2 cellular contexts compared by ENCODE assay signal in the genomic region with DNA sequence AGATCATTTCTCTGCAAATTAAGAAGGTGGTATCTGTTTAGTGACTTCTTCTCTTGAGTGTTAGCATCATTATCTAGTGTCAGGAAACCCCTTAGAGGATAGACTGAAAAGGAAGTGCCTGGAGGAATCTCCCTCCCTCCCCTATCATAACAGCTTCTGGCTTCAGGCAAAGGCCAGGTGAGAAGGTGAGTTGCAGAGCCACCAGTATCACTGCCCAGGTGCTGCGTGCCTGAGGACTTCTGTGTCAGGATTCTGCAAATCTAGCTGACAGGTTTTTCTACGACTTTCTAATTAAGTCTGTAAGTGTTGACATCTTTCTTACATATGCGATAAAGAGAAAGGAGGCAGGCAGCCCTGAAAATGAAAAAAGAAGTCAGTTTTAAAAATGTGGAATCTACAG.
TF ChIP-seq lines count a peak whose summit lies in the region.

No MANE protein-coding gene starts in this region.

TF ChIP-seq in GM23338, 12 proteins besides CTCF, POLR2A, EP300 and RAD21 (continued from another document):
- TF ChIP-seq, protein P1, sequence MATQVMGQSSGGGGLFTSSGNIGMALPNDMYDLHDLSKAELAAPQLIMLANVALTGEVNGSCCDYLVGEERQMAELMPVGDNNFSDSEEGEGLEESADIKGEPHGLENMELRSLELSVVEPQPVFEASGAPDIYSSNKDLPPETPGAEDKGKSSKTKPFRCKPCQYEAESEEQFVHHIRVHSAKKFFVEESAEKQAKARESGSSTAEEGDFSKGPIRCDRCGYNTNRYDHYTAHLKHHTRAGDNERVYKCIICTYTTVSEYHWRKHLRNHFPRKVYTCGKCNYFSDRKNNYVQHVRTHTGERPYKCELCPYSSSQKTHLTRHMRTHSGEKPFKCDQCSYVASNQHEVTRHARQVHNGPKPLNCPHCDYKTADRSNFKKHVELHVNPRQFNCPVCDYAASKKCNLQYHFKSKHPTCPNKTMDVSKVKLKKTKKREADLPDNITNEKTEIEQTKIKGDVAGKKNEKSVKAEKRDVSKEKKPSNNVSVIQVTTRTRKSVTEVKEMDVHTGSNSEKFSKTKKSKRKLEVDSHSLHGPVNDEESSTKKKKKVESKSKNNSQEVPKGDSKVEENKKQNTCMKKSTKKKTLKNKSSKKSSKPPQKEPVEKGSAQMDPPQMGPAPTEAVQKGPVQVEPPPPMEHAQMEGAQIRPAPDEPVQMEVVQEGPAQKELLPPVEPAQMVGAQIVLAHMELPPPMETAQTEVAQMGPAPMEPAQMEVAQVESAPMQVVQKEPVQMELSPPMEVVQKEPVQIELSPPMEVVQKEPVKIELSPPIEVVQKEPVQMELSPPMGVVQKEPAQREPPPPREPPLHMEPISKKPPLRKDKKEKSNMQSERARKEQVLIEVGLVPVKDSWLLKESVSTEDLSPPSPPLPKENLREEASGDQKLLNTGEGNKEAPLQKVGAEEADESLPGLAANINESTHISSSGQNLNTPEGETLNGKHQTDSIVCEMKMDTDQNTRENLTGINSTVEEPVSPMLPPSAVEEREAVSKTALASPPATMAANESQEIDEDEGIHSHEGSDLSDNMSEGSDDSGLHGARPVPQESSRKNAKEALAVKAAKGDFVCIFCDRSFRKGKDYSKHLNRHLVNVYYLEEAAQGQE (IDR thresholded peaks at IDR 0.05; ENCODE audit: unreplicated experiment) = no peak
- TF ChIP-seq EZH2 (IDR thresholded peaks at IDR 0.05; ENCODE audit: low read depth, unreplicated experiment) = no peak
- TF ChIP-seq STAT1 (IDR thresholded peaks at IDR 0.05; ENCODE audit: unreplicated experiment) = no peak
- no peak for TF ChIP-seq ZNF114 (CRISPR knock-in tag; IDR thresholded peaks at IDR 0.05)
- TF ChIP-seq, protein P2, sequence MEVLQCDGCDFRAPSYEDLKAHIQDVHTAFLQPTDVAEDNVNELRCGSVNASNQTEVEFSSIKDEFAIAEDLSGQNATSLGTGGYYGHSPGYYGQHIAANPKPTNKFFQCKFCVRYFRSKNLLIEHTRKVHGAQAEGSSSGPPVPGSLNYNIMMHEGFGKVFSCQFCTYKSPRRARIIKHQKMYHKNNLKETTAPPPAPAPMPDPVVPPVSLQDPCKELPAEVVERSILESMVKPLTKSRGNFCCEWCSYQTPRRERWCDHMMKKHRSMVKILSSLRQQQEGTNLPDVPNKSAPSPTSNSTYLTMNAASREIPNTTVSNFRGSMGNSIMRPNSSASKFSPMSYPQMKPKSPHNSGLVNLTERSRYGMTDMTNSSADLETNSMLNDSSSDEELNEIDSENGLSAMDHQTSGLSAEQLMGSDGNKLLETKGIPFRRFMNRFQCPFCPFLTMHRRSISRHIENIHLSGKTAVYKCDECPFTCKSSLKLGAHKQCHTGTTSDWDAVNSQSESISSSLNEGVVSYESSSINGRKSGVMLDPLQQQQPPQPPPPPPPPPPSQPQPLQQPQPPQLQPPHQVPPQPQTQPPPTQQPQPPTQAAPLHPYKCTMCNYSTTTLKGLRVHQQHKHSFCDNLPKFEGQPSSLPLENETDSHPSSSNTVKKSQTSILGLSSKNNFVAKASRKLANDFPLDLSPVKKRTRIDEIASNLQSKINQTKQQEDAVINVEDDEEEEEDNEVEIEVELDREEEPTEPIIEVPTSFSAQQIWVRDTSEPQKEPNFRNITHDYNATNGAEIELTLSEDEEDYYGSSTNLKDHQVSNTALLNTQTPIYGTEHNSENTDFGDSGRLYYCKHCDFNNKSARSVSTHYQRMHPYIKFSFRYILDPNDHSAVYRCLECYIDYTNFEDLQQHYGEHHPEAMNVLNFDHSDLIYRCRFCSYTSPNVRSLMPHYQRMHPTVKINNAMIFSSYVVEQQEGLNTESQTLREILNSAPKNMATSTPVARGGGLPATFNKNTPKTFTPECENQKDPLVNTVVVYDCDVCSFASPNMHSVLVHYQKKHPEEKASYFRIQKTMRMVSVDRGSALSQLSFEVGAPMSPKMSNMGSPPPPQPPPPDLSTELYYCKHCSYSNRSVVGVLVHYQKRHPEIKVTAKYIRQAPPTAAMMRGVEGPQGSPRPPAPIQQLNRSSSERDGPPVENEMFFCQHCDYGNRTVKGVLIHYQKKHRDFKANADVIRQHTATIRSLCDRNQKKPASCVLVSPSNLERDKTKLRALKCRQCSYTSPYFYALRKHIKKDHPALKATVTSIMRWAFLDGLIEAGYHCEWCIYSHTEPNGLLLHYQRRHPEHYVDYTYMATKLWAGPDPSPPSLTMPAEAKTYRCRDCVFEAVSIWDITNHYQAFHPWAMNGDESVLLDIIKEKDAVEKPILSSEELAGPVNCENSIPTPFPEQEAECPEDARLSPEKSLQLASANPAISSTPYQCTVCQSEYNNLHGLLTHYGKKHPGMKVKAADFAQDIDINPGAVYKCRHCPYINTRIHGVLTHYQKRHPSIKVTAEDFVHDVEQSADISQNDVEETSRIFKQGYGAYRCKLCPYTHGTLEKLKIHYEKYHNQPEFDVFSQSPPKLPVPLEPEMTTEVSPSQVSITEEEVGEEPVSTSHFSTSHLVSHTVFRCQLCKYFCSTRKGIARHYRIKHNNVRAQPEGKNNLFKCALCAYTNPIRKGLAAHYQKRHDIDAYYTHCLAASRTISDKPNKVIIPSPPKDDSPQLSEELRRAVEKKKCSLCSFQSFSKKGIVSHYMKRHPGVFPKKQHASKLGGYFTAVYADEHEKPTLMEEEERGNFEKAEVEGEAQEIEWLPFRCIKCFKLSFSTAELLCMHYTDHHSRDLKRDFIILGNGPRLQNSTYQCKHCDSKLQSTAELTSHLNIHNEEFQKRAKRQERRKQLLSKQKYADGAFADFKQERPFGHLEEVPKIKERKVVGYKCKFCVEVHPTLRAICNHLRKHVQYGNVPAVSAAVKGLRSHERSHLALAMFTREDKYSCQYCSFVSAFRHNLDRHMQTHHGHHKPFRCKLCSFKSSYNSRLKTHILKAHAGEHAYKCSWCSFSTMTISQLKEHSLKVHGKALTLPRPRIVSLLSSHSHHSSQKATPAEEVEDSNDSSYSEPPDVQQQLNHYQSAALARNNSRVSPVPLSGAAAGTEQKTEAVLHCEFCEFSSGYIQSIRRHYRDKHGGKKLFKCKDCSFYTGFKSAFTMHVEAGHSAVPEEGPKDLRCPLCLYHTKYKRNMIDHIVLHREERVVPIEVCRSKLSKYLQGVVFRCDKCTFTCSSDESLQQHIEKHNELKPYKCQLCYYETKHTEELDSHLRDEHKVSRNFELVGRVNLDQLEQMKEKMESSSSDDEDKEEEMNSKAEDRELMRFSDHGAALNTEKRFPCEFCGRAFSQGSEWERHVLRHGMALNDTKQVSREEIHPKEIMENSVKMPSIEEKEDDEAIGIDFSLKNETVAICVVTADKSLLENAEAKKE (CRISPR knock-in tag; IDR thresholded peaks at IDR 0.05) = no peak
- TF ChIP-seq EZH2phosphoT487 (IDR thresholded peaks at IDR 0.05; ENCODE audit: unreplicated experiment) = no peak

TF ChIP-seq in WTC11, 78 proteins besides CTCF, POLR2A, EP300 and RAD21 (continued from another document):
- TF ChIP-seq EMX1 (CRISPR knock-in tag; IDR thresholded peaks at IDR 0.05) = no peak
- TF ChIP-seq, protein P3, sequence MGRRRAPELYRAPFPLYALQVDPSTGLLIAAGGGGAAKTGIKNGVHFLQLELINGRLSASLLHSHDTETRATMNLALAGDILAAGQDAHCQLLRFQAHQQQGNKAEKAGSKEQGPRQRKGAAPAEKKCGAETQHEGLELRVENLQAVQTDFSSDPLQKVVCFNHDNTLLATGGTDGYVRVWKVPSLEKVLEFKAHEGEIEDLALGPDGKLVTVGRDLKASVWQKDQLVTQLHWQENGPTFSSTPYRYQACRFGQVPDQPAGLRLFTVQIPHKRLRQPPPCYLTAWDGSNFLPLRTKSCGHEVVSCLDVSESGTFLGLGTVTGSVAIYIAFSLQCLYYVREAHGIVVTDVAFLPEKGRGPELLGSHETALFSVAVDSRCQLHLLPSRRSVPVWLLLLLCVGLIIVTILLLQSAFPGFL (CRISPR knock-in tag; IDR thresholded peaks at IDR 0.05; ENCODE audit: borderline replicate concordance) = no peak
